20 cellular contexts compared by ENCODE assay signal in the genomic region with DNA sequence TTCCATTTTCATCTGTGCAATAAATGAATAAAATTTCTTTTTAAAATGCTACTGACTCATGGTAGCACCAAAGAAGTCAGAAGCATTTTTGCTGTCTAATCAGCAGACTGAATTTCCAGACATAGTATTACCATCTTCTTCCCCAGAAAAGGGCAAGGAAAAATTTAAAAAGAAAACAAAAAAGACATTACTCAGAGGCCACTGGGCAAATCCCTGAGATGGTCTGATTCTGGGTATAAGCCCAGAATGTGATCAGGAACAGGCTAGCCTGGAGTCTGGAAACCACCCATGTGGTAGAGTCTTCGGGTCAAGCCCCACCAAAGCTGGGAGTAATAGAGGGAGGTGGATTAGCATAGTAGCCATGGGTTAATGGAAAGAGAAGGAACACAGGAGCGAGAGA.
DNase-seq lines count a peak whose midpoint lies in the region; ATAC-seq, FAIRE-seq and TF ChIP-seq lines count a peak whose summit lies in the region.
"Had no signal": no experiment of that assay in that cellular context is flagged by ENCODE, and none has a peak within 500 bp of the region (broad histone marks: within the 10 kb centered on the region; RNA-seq: fewer than 3 reads in every experiment).

No MANE protein-coding gene starts in this region.

- H3K4me3 ChIP-seq in astrocyte (ENCODE audit: insufficient read depth, low read depth, low read length): no peak overlapping the region

- intact Hi-C loops in activated CD4-positive, alpha-beta T cell treated with anti-CD3 and anti-CD28 coated beads for 36 hours (cut with DNase I, micrococcal nuclease): no loop called here

- peaks cover 5% of the 10 kb centered on the region for H3K4me1 Mint-ChIP-seq in astrocyte (ENCODE audit: low read depth, unreplicated experiment)
- H3K4me1 Mint-ChIP-seq in activated CD4-positive, alpha-beta T cell treated with anti-CD3 and anti-CD28 coated beads for 36 hours: peaks cover 13% of the 10 kb centered on the region

- H3K4me1 ChIP-seq in astrocyte (ENCODE audit: insufficient read depth, low read length): no peaks in the 10 kb centered on the region

- H3K9me3 Mint-ChIP-seq in astrocyte (ENCODE audit: unreplicated experiment): peaks cover 3% of the 10 kb centered on the region
- peaks cover 2% of the 10 kb centered on the region for H3K9me3 Mint-ChIP-seq in activated CD4-positive, alpha-beta T cell treated with anti-CD3 and anti-CD28 coated beads for 36 hours (ENCODE audit: low read depth)

- POLR2A ChIA-PET in activated CD4-positive, alpha-beta T cell treated with anti-CD3 and anti-CD28 coated beads for 36 hours (lab: Charles Lee): no interaction called here

- peaks cover 2% of the 10 kb centered on the region for H3K27me3 Mint-ChIP-seq in astrocyte (ENCODE audit: low read depth, unreplicated experiment)
- no peaks in the 10 kb centered on the region for H3K27me3 Mint-ChIP-seq in activated CD4-positive, alpha-beta T cell treated with anti-CD3 and anti-CD28 coated beads for 36 hours

- DNase-seq in AG20443 (ENCODE audit: low spot score): peak; percentile 56
- peak; percentile 11 for DNase-seq in GM04503 (ENCODE audit: low read depth)
- peak; percentile 30 for DNase-seq in astrocyte (ENCODE audit: low read depth)
- DNase-seq in stromal cell of bone marrow (ENCODE audit: low read depth): peak; percentile 80
- no peak for DNase-seq in activated CD4-positive, alpha-beta T cell treated with anti-CD3 and anti-CD28 coated beads for 36 hours
- no peak for DNase-seq in hepatic stellate cell (ENCODE audit: low spot score)
- DNase-seq: ACHN, C1 segment of cervical spinal cord, GOT3, MV-4-11, NCI-H1417, NCI-H187, NCI-H2107, NCI-H510A treated with DMSO at 0.1 percent for 48 hours, NCI-H774, Right ventricle myocardium superior had no signal

- no peak for FAIRE-seq in astrocyte (lab: Jason Lieb, UNC)
- FAIRE-seq: D721Med, RCC 7860 had no signal

- H3K9me3 ChIP-seq in astrocyte (ENCODE audit: insufficient read depth, low read depth, low read length): no peaks in the 10 kb centered on the region

- CTCF ChIA-PET in activated CD4-positive, alpha-beta T cell treated with anti-CD3 and anti-CD28 coated beads for 36 hours (lab: Charles Lee): no interaction called here

- peaks cover 2% of the 10 kb centered on the region for H3K36me3 Mint-ChIP-seq in astrocyte (ENCODE audit: low read depth, unreplicated experiment)
- H3K36me3 Mint-ChIP-seq in activated CD4-positive, alpha-beta T cell treated with anti-CD3 and anti-CD28 coated beads for 36 hours (ENCODE audit: low read depth): no peaks in the 10 kb centered on the region

- no peak overlapping the region for H3K9ac ChIP-seq in astrocyte (ENCODE audit: low read length)
- H3K9ac ChIP-seq: KMS-11 had no signal

- H4K20me1 ChIP-seq in astrocyte (ENCODE audit: insufficient read depth, low read length): no peaks in the 10 kb centered on the region

- no peak for ATAC-seq in HG02623 (IDR thresholded peaks at IDR 0.05; ENCODE audit: unreplicated experiment)
- no peak for ATAC-seq in activated CD4-positive, alpha-beta T cell treated with anti-CD3 and anti-CD28 coated beads for 36 hours

- no peak overlapping the region for H3K27ac ChIP-seq in astrocyte (ENCODE audit: low read depth, low read length)
- H3K27ac ChIP-seq: KMS-11 had no signal

- H3K4me3 Mint-ChIP-seq in astrocyte (ENCODE audit: unreplicated experiment): no peak overlapping the region
- no peak overlapping the region for H3K4me3 Mint-ChIP-seq in activated CD4-positive, alpha-beta T cell treated with anti-CD3 and anti-CD28 coated beads for 36 hours

- no peak overlapping the region for H3K4me2 ChIP-seq in astrocyte (ENCODE audit: low read length)
- H3K4me2 ChIP-seq: KMS-11 had no signal

- no peak overlapping the region for H3K27ac Mint-ChIP-seq in astrocyte (ENCODE audit: unreplicated experiment)
- H3K27ac Mint-ChIP-seq in activated CD4-positive, alpha-beta T cell treated with anti-CD3 and anti-CD28 coated beads for 36 hours: no peak overlapping the region

- no peak for TF ChIP-seq CTCF in astrocyte (IDR thresholded peaks at IDR 0.05; ENCODE audit: insufficient read depth, low read depth, low read length)

- no peaks in the 10 kb centered on the region for H3K79me2 ChIP-seq in astrocyte (ENCODE audit: insufficient read depth, low read length)

- no peak overlapping the region for H2AFZ ChIP-seq in astrocyte (ENCODE audit: low read depth, low read length)

- H3K27me3 ChIP-seq in astrocyte (ENCODE audit: insufficient read depth, low read length): no peaks in the 10 kb centered on the region

- H3K36me3 ChIP-seq in astrocyte (ENCODE audit: insufficient read depth, low read length): no peaks in the 10 kb centered on the region

Comparison
In these comparisons a context has a peak if more than half of its experiments do, and no peak if none do; other contexts are left out.
1. DNase-seq: peak in AG20443 (single experiment), GM04503 (single experiment), astrocyte (single experiment) and stromal cell of bone marrow (single experiment); none in activated CD4-positive, alpha-beta T cell treated with anti-CD3 and anti-CD28 coated beads for 36 hours (single experiment) and hepatic stellate cell (single experiment).